ENCODE assay signal across 2 cellular contexts in genomic region chr1:234730542-234731370, GRCh38.
A peak's percentile ranks its signal among the peaks of the same experiment; 100 is the strongest.
TF ChIP-seq lines count a peak whose summit lies in the region.

No MANE protein-coding gene starts in this region.

TF ChIP-seq in HCT116, 20 proteins besides CTCF, POLR2A, EP300 and RAD21 (continued from another document):
- TF ChIP-seq ZBTB33 (IDR thresholded peaks at IDR 0.05; ENCODE audit: extremely low read depth, insufficient replicate concordance, low read length) = no peak
- no peak for TF ChIP-seq CEBPB (IDR thresholded peaks at IDR 0.05; ENCODE audit: low read depth)
- no peak for TF ChIP-seq JUND (IDR thresholded peaks at IDR 0.05)
- no peak for TF ChIP-seq ZNF274 (IDR thresholded peaks at IDR 0.05; ENCODE audit: low read depth, low read length)
- TF ChIP-seq SRF (IDR thresholded peaks at IDR 0.05; ENCODE audit: low read depth) = no peak
TF ChIP-seq in HCT116: peak in this region for 0.

TF ChIP-seq in HepG2, 621 proteins besides CTCF, POLR2A, EP300 and RAD21 (continued from another document and continues in another):
- TF ChIP-seq ZNF646 (CRISPR knock-in tag; IDR thresholded peaks at IDR 0.05) (no peak), NR2F2 (IDR thresholded peaks at IDR 0.05; ENCODE audit: borderline replicate concordance, low read depth) (no peak), ZNF605 (CRISPR knock-in tag; IDR thresholded peaks at IDR 0.05) (0 out of 2 replicates have a peak, but pooled peaks have one; percentile 52), ZNF737 (CRISPR knock-in tag; IDR thresholded peaks at IDR 0.05; ENCODE audit: borderline replicate concordance) (no peak), ZBTB25 (CRISPR knock-in tag; IDR thresholded peaks at IDR 0.05) (no peak), ELF3 (CRISPR knock-in tag; IDR thresholded peaks at IDR 0.05) (no peak), BRF2 (CRISPR knock-in tag; IDR thresholded peaks at IDR 0.05) (no peak), ZNF598 (CRISPR knock-in tag; IDR thresholded peaks at IDR 0.05; ENCODE audit: borderline replicate concordance) (no peak), ZXDC (CRISPR knock-in tag; IDR thresholded peaks at IDR 0.05) (no peak), NBN (conservative IDR thresholded peaks at IDR 0.05) (no peak), CEBPG (CRISPR knock-in tag; IDR thresholded peaks at IDR 0.05) (peak; percentile 94), TEAD3 (CRISPR knock-in tag; optimal IDR thresholded peaks at IDR 0.05; ENCODE audit: borderline replicate concordance) (no peak), CBX5 (CRISPR knock-in tag; IDR thresholded peaks at IDR 0.05; ENCODE audit: borderline replicate concordance) (no peak), KDM1A (CRISPR knock-in tag; IDR thresholded peaks at IDR 0.05) (no peak), RCOR2 (CRISPR knock-in tag; IDR thresholded peaks at IDR 0.05) (no peak), FOXO4 (CRISPR knock-in tag; conservative IDR thresholded peaks at IDR 0.05) (no peak), NR2F6 (IDR thresholded peaks at IDR 0.05) (peak; percentile 50; the same call in 1 of the 2 replicates), NR2F6 (CRISPR knock-in tag; IDR thresholded peaks at IDR 0.05) (peak; percentile 71), LBX2 (CRISPR knock-in tag; IDR thresholded peaks at IDR 0.05; ENCODE audit: borderline replicate concordance) (no peak), ZNF18 (CRISPR knock-in tag; IDR thresholded peaks at IDR 0.05; ENCODE audit: insufficient replicate concordance) (no peak), ZNF703 (CRISPR knock-in tag; IDR thresholded peaks at IDR 0.05; ENCODE audit: borderline replicate concordance) (no peak), ZNF577 (CRISPR knock-in tag; IDR thresholded peaks at IDR 0.05; ENCODE audit: borderline replicate concordance, low read depth) (no peak), ZBTB20 (CRISPR knock-in tag; IDR thresholded peaks at IDR 0.05; ENCODE audit: borderline replicate concordance, low read depth) (no peak), NR2C2 (CRISPR knock-in tag; IDR thresholded peaks at IDR 0.05; ENCODE audit: borderline replicate concordance) (no peak; the same call in 1 of the 2 replicates), POLR2G (IDR thresholded peaks at IDR 0.05; ENCODE audit: low read depth, low read length) (no peak), BRD4 (CRISPR knock-in tag; IDR thresholded peaks at IDR 0.05) (no peak), ZSCAN31 (CRISPR knock-in tag; IDR thresholded peaks at IDR 0.05; ENCODE audit: low read depth) (no peak), ZBTB37 (CRISPR knock-in tag; IDR thresholded peaks at IDR 0.05) (no peak), FOXJ3 (CRISPR knock-in tag; IDR thresholded peaks at IDR 0.05; ENCODE audit: borderline replicate concordance) (no peak), AHR (CRISPR knock-in tag; IDR thresholded peaks at IDR 0.05) (no peak), KLF11 (CRISPR knock-in tag; IDR thresholded peaks at IDR 0.05) (no peak), ZNF34 (CRISPR knock-in tag; IDR thresholded peaks at IDR 0.05; ENCODE audit: borderline replicate concordance) (no peak), NR2F1 (CRISPR knock-in tag; IDR thresholded peaks at IDR 0.05) (peak in 1 of 2 experiments; percentile 31; a peak in 1 of 4 replicates), ZKSCAN1 (IDR thresholded peaks at IDR 0.05; ENCODE audit: low read length) (no peak), FOXC1 (CRISPR knock-in tag; IDR thresholded peaks at IDR 0.05; ENCODE audit: borderline replicate concordance) (peak; percentile 52; the same call in 1 of the 2 replicates), U2AF1 (optimal IDR thresholded peaks at IDR 0.05; ENCODE audit: low read depth, low read length) (no peak), MYPOP (CRISPR knock-in tag; IDR thresholded peaks at IDR 0.05) (no peak), TAF1 (CRISPR knock-in tag; IDR thresholded peaks at IDR 0.05) (no peak), TRIM24 (CRISPR knock-in tag; IDR thresholded peaks at IDR 0.05) (no peak)
